ENCODE assay signal across 8 cellular contexts in the genomic region with DNA sequence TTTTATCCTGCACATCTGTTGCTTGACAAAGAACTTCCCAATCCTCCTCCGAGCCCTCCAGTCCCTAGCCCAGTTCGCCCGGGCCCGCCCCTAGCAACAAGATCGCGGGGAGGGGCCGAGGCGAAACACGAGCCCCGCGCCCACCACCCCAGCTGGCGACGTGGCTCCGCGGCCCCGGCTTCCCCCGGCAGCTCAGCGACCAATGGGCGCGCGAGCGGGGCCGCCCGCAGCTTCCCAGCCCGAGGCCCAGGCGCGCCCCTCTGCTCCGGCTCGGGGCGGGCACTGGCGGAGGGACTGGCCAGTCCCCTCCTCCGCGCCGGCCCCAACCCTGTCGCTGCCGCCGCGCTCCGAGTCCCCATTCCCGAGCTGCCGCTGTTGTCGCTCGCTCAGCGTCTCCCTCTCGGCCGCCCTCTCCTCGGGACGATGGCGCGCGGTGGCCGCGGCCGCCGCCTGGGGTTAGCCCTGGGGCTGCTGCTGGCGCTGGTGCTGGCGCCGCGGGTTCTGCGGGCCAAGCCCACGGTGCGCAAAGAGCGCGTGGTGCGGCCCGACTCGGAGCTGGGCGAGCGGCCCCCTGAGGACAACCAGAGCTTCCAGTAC. TPM values are rescaled to one million over a fixed set of nuclear protein-coding genes. Genes with fewer than 3 reads are reported as not detected.
DNase-seq lines count a peak whose midpoint lies in the region; ATAC-seq and TF ChIP-seq lines count a peak whose summit lies in the region.

A gene (plus strand): TSS at position 301 of the 597 bp plus-strand sequence. CDS start 123 bp downstream, at position 424.

- peak within 1 kb of the TSS; percentile 83 for H3K27ac ChIP-seq in HUES48 (ENCODE audit: low read depth, low read length)

- peak; percentile 41 for ATAC-seq in GM21423 (IDR thresholded peaks at IDR 0.05; ENCODE audit: unreplicated experiment)
- peak; percentile 87 for ATAC-seq in SK-N-SH treated with all-trans-retinoic acid at 6 μM for 48 hours
- peak; percentile 91 to 94 for ATAC-seq in left cardiac atrium

- intact Hi-C loops in left cardiac atrium (cut with DNase I) (no loop called here), posterior vena cava (cut with DNase I) (no loop called here)

- H3K27me3 ChIP-seq in HUES48 (ENCODE audit: control insufficient read depth, insufficient read depth, low read length), result peaks cover 7% of the 10 kb centered on the region; the same call in 1 of the 2 replicates

- H3K4me3 ChIP-seq in HUES48 (ENCODE audit: low read depth, low read length), result peak within 1 kb of the TSS; percentile 89

- no peaks in the 10 kb centered on the region for H3K36me3 ChIP-seq in HUES48 (ENCODE audit: control insufficient read depth, insufficient read depth, low read length)

- H3K9ac ChIP-seq in HUES48 (ENCODE audit: low read depth, low read length), result peak within 1 kb of the TSS; percentile 88

- DNase-seq in DMS53 (lab: John Stamatoyannopoulos, UW), result peak; percentile 75
- peak; percentile 30 for DNase-seq in amniotic stem cell (lab: John Stamatoyannopoulos, UW)
- DNase-seq in left cardiac atrium, result peak; percentile 79
- DNase-seq in posterior vena cava (ENCODE audit: low spot score), result peak; percentile 87
- no peak for DNase-seq in COLO829 (ENCODE audit: low spot score)

- H3K4me1 ChIP-seq in HUES48 (ENCODE audit: control insufficient read depth, insufficient read depth, low read length), result peaks cover 12% of the 10 kb centered on the region; the same call in 1 of the 2 replicates

- no peaks in the 10 kb centered on the region for H3K9me3 ChIP-seq in HUES48 (ENCODE audit: control insufficient read depth, insufficient read depth, low read length)

TF ChIP-seq in SK-N-SH treated with all-trans-retinoic acid at 6 μM for 48 hours, 23 proteins besides CTCF, POLR2A, EP300 and RAD21:
- TF ChIP-seq, protein P1, sequence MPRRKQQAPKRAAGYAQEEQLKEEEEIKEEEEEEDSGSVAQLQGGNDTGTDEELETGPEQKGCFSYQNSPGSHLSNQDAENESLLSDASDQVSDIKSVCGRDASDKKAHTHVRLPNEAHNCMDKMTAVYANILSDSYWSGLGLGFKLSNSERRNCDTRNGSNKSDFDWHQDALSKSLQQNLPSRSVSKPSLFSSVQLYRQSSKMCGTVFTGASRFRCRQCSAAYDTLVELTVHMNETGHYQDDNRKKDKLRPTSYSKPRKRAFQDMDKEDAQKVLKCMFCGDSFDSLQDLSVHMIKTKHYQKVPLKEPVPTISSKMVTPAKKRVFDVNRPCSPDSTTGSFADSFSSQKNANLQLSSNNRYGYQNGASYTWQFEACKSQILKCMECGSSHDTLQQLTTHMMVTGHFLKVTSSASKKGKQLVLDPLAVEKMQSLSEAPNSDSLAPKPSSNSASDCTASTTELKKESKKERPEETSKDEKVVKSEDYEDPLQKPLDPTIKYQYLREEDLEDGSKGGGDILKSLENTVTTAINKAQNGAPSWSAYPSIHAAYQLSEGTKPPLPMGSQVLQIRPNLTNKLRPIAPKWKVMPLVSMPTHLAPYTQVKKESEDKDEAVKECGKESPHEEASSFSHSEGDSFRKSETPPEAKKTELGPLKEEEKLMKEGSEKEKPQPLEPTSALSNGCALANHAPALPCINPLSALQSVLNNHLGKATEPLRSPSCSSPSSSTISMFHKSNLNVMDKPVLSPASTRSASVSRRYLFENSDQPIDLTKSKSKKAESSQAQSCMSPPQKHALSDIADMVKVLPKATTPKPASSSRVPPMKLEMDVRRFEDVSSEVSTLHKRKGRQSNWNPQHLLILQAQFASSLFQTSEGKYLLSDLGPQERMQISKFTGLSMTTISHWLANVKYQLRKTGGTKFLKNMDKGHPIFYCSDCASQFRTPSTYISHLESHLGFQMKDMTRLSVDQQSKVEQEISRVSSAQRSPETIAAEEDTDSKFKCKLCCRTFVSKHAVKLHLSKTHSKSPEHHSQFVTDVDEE (CRISPR knock-in tag; IDR thresholded peaks at IDR 0.05), result no peak
- TF ChIP-seq BACH2 (CRISPR knock-in tag; IDR thresholded peaks at IDR 0.05; ENCODE audit: borderline replicate concordance), result no peak
- TF ChIP-seq TOX (CRISPR knock-in tag; IDR thresholded peaks at IDR 0.05; ENCODE audit: borderline replicate concordance), result no peak
- TF ChIP-seq ZNF70 (CRISPR knock-in tag; IDR thresholded peaks at IDR 0.05), result no peak
- TF ChIP-seq ISL1 (CRISPR knock-in tag; IDR thresholded peaks at IDR 0.05), result no peak
- no peak for TF ChIP-seq ARNTL (CRISPR knock-in tag; IDR thresholded peaks at IDR 0.05; ENCODE audit: borderline replicate concordance, low read depth)
- no peak for TF ChIP-seq TCF4 (CRISPR knock-in tag; IDR thresholded peaks at IDR 0.05; ENCODE audit: borderline replicate concordance)
- TF ChIP-seq, protein P2, sequence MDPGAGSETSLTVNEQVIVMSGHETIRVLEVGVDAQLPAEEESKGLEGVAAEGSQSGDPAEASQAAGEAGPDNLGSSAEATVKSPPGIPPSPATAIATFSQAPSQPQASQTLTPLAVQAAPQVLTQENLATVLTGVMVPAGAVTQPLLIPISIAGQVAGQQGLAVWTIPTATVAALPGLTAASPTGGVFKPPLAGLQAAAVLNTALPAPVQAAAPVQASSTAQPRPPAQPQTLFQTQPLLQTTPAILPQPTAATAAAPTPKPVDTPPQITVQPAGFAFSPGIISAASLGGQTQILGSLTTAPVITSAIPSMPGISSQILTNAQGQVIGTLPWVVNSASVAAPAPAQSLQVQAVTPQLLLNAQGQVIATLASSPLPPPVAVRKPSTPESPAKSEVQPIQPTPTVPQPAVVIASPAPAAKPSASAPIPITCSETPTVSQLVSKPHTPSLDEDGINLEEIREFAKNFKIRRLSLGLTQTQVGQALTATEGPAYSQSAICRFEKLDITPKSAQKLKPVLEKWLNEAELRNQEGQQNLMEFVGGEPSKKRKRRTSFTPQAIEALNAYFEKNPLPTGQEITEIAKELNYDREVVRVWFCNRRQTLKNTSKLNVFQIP (CRISPR knock-in tag; IDR thresholded peaks at IDR 0.05; ENCODE audit: borderline replicate concordance, low read depth), result no peak
- no peak for TF ChIP-seq ZNF8 (CRISPR knock-in tag; IDR thresholded peaks at IDR 0.05)
- TF ChIP-seq GLIS3 (CRISPR knock-in tag; IDR thresholded peaks at IDR 0.05), result no peak

RNA-seq across cellular contexts. Expression of the gene that starts here (rescaled TPM):
- total RNA-seq in left cardiac atrium, result 10 to 100 TPM; 47.9 to 48.3 TPM
- total RNA-seq in posterior vena cava, result 100 to 1,000 TPM; 130 to 134 TPM

Comparison
In these comparisons a context has a peak if more than half of its experiments do, and no peak if none do; other contexts are left out.
1. ATAC-seq: peak in every context shown above with its lines; median percentile 92 in left cardiac atrium; 87 in SK-N-SH treated with all-trans-retinoic acid at 6 μM for 48 hours; 41 in GM21423.